8 cellular contexts compared by ENCODE assay signal in genomic region chr12:124369055-124369900, GRCh38.
DNase-seq lines count a peak whose midpoint lies in the region; ATAC-seq lines count a peak whose summit lies in the region.

No MANE protein-coding gene starts in this region.

- peak overlapping the region; percentile 33 for H3K4me3 ChIP-seq in rectal smooth muscle tissue (ENCODE audit: low read length)

- intact Hi-C loops in left ventricle myocardium superior (cut with micrococcal nuclease): no loop called here

- DNase-seq in EH (ENCODE audit: low read depth): peak; percentile 94
- peak in 54 of 56 donors; percentile 22 to 92 (median 78) for DNase-seq in amygdala (lab: John Stamatoyannopoulos, UW)
- DNase-seq in left ventricle myocardium superior: peak; percentile 97
- DNase-seq in NCI-H1105 (lab: John Stamatoyannopoulos, UW): no peak
- DNase-seq in NCI-H2171 treated with DMSO at 0.1 percent for 48 hours (lab: John Stamatoyannopoulos, UW): no peak

- H3K36me3 ChIP-seq in rectal smooth muscle tissue (ENCODE audit: control insufficient read depth, insufficient read depth, low read length): peaks cover 27% of the 10 kb centered on the region

- ATAC-seq in left ventricle myocardium superior: peak; percentile 82
- no peak for ATAC-seq in GM21390 (IDR thresholded peaks at IDR 0.05; ENCODE audit: unreplicated experiment)
- ATAC-seq in HG02763 (IDR thresholded peaks at IDR 0.05; ENCODE audit: unreplicated experiment): no peak

- peaks cover 30% of the 10 kb centered on the region for H3K4me1 ChIP-seq in rectal smooth muscle tissue (ENCODE audit: control insufficient read depth, insufficient read depth, low read length)

- H3K27me3 ChIP-seq in rectal smooth muscle tissue (ENCODE audit: control insufficient read depth, insufficient read depth, low read length): no peaks in the 10 kb centered on the region

- H3K9ac ChIP-seq in rectal smooth muscle tissue (ENCODE audit: low read length): peak overlapping the region; percentile 36

- peak overlapping the region; percentile 94 for H3K27ac ChIP-seq in rectal smooth muscle tissue (ENCODE audit: low read depth, low read length)

Comparison
In these comparisons a context has a peak if more than half of its experiments do, and no peak if none do; other contexts are left out.
1. DNase-seq: peak in EH (single experiment), amygdala (54 of 56) and left ventricle myocardium superior (single experiment); none in NCI-H1105 (single experiment) and NCI-H2171 treated with DMSO at 0.1 percent for 48 hours (single experiment).